ENCODE assay signal across 14 cellular contexts in genomic region chr4:137635108-137635507, GRCh38.
DNase-seq lines count a peak whose midpoint lies in the region; ATAC-seq and TF ChIP-seq lines count a peak whose summit lies in the region.
"Had no signal": no experiment of that assay in that cellular context is flagged by ENCODE, and none has a peak within 500 bp of the region (broad histone marks: within the 10 kb centered on the region; RNA-seq: fewer than 3 reads in every experiment).

No MANE protein-coding gene starts in this region.

- CTCF ChIA-PET in activated CD4-positive, alpha-beta T cell treated with anti-CD3 and anti-CD28 coated beads, Interleukin-2, amount 10 ng/mL, durations not matched to agents 7 days and 5 days (lab: Charles Lee), result no interaction called here
- CTCF ChIA-PET in activated CD4-positive, alpha-beta T cell treated with anti-CD3 and anti-CD28 coated beads for 36 hours (lab: Charles Lee), result no interaction called here

- no peaks in the 10 kb centered on the region for H3K36me3 ChIP-seq in neural progenitor cell
- H3K36me3 ChIP-seq: BLaER1 treated with 17β-estradiol and CSF1 and Interleukin-3, amounts not matched to agents 10 nM and 100 nM; prostate gland had no signal

- peaks cover 9% of the 10 kb centered on the region for H3K36me3 Mint-ChIP-seq in neural progenitor cell
- no peaks in the 10 kb centered on the region for H3K36me3 Mint-ChIP-seq in activated CD4-positive, alpha-beta T cell treated with anti-CD3 and anti-CD28 coated beads, Interleukin-2, amount 10 ng/mL, durations not matched to agents 7 days and 5 days (ENCODE audit: low read depth)
- H3K36me3 Mint-ChIP-seq in activated CD4-positive, alpha-beta T cell treated with anti-CD3 and anti-CD28 coated beads for 36 hours (ENCODE audit: low read depth), result no peaks in the 10 kb centered on the region

- H3K79me2 ChIP-seq in neural progenitor cell (ENCODE audit: low read depth), result no peaks in the 10 kb centered on the region

- no peak overlapping the region for H3K4me3 ChIP-seq in neural progenitor cell
- H3K4me3 ChIP-seq: BLaER1 treated with 17β-estradiol and CSF1 and Interleukin-3, amounts not matched to agents 10 nM and 100 nM; prostate gland had no signal

- no peak overlapping the region for H3K4me3 Mint-ChIP-seq in neural progenitor cell
- H3K4me3 Mint-ChIP-seq in activated CD4-positive, alpha-beta T cell treated with anti-CD3 and anti-CD28 coated beads, Interleukin-2, amount 10 ng/mL, durations not matched to agents 7 days and 5 days, result no peak overlapping the region
- no peak overlapping the region for H3K4me3 Mint-ChIP-seq in activated CD4-positive, alpha-beta T cell treated with anti-CD3 and anti-CD28 coated beads for 36 hours

- DNase-seq in DMS 273 treated with DMSO at 0.1 percent for 48 hours (lab: John Stamatoyannopoulos, UW) (peak; percentile 52), NCI-H524 treated with DMSO at 0.1 percent for 48 hours (lab: John Stamatoyannopoulos, UW) (peak; percentile 5), fibroblast of gingiva (ENCODE audit: low read depth) (peak; percentile 99), neural progenitor cell (ENCODE audit: low spot score) (no peak)
- no peak for DNase-seq in activated CD8-positive, alpha-beta memory T cell treated with anti-CD3 and anti-CD28 coated beads for 24 hours
- no peak for DNase-seq in activated CD4-positive, alpha-beta T cell treated with anti-CD3 and anti-CD28 coated beads, Interleukin-2, amount 10 ng/mL, durations not matched to agents 7 days and 5 days
- no peak for DNase-seq in activated CD4-positive, alpha-beta T cell treated with anti-CD3 and anti-CD28 coated beads for 36 hours
- DNase-seq: activated CD4-positive, alpha-beta T cell treated with anti-CD3 and anti-CD28 coated beads, Interleukin-2, amount 50 U/mL, for 1 hour; aorta; NCI-H1436 had no signal

- ATAC-seq in activated CD4-positive, alpha-beta T cell treated with anti-CD3 and anti-CD28 coated beads for 36 hours, result no peak
- ATAC-seq in HG03159 (IDR thresholded peaks at IDR 0.05; ENCODE audit: unreplicated experiment), result no peak

- intact Hi-C loops in activated CD4-positive, alpha-beta T cell treated with anti-CD3 and anti-CD28 coated beads for 36 hours (cut with DNase I, micrococcal nuclease), result no loop called here

- no peaks in the 10 kb centered on the region for H4K20me1 ChIP-seq in neural progenitor cell (ENCODE audit: low read depth)
- H4K20me1 ChIP-seq: BLaER1 treated with 17β-estradiol and CSF1 and Interleukin-3, amounts not matched to agents 10 nM and 100 nM had no signal

- H3K27me3 ChIP-seq in neural progenitor cell, result no peaks in the 10 kb centered on the region
- H3K27me3 ChIP-seq: BLaER1 treated with 17β-estradiol and CSF1 and Interleukin-3, amounts not matched to agents 10 nM and 100 nM had no signal

- no peak for TF ChIP-seq CTCF in neural progenitor cell (IDR thresholded peaks at IDR 0.05)

- peak overlapping the region; percentile 46 for H3K4me2 ChIP-seq in neural progenitor cell
- H3K4me2 ChIP-seq: BLaER1 treated with 17β-estradiol and CSF1 and Interleukin-3, amounts not matched to agents 10 nM and 100 nM had no signal

- H3K27ac Mint-ChIP-seq in neural progenitor cell, result peak overlapping the region; percentile 88
- H3K27ac Mint-ChIP-seq in activated CD4-positive, alpha-beta T cell treated with anti-CD3 and anti-CD28 coated beads, Interleukin-2, amount 10 ng/mL, durations not matched to agents 7 days and 5 days, result no peak overlapping the region
- no peak overlapping the region for H3K27ac Mint-ChIP-seq in activated CD4-positive, alpha-beta T cell treated with anti-CD3 and anti-CD28 coated beads for 36 hours
- H3K27ac Mint-ChIP-seq: activated T-helper 2 cell treated with anti-CD3 and anti-CD28 coated beads, Interferon-gamma antibody, Interleukin-2, Interleukin-4, amounts not matched to agents 10 μg/mL and 5 μg/mL and 100 μg/mL, durations not matched to agents 14 hours and 24 hours and 36 hours had no signal

- peaks cover 14% of the 10 kb centered on the region for H3K4me1 Mint-ChIP-seq in neural progenitor cell
- H3K4me1 Mint-ChIP-seq in activated CD4-positive, alpha-beta T cell treated with anti-CD3 and anti-CD28 coated beads, Interleukin-2, amount 10 ng/mL, durations not matched to agents 7 days and 5 days, result no peaks in the 10 kb centered on the region
- H3K4me1 Mint-ChIP-seq in activated CD4-positive, alpha-beta T cell treated with anti-CD3 and anti-CD28 coated beads for 36 hours, result no peaks in the 10 kb centered on the region

- peaks cover 6% of the 10 kb centered on the region for H3K27me3 Mint-ChIP-seq in neural progenitor cell (ENCODE audit: insufficient read depth, low read depth)
- H3K27me3 Mint-ChIP-seq in activated CD4-positive, alpha-beta T cell treated with anti-CD3 and anti-CD28 coated beads, Interleukin-2, amount 10 ng/mL, durations not matched to agents 7 days and 5 days, result no peaks in the 10 kb centered on the region
- no peaks in the 10 kb centered on the region for H3K27me3 Mint-ChIP-seq in activated CD4-positive, alpha-beta T cell treated with anti-CD3 and anti-CD28 coated beads for 36 hours

- no peak overlapping the region for H3K27ac ChIP-seq in neural progenitor cell
- H3K27ac ChIP-seq: BLaER1 treated with 17β-estradiol and CSF1 and Interleukin-3, amounts not matched to agents 10 nM and 100 nM; prostate gland had no signal

- no peak overlapping the region for H2AFZ ChIP-seq in neural progenitor cell (replicated peaks)

- POLR2A ChIA-PET in activated CD4-positive, alpha-beta T cell treated with anti-CD3 and anti-CD28 coated beads, Interleukin-2, amount 10 ng/mL, durations not matched to agents 7 days and 5 days (lab: Charles Lee), result no interaction called here
- POLR2A ChIA-PET in activated CD4-positive, alpha-beta T cell treated with anti-CD3 and anti-CD28 coated beads for 36 hours (lab: Charles Lee), result no interaction called here

- H3K9me3 ChIP-seq in neural progenitor cell (ENCODE audit: low read depth), result no peaks in the 10 kb centered on the region
- H3K9me3 ChIP-seq: BLaER1 treated with 17β-estradiol and CSF1 and Interleukin-3, amounts not matched to agents 10 nM and 100 nM; prostate gland had no signal

- peaks cover 19% of the 10 kb centered on the region for H3K9me3 Mint-ChIP-seq in neural progenitor cell
- H3K9me3 Mint-ChIP-seq in activated CD4-positive, alpha-beta T cell treated with anti-CD3 and anti-CD28 coated beads, Interleukin-2, amount 10 ng/mL, durations not matched to agents 7 days and 5 days, result peaks cover 3% of the 10 kb centered on the region
- peaks cover 2% of the 10 kb centered on the region for H3K9me3 Mint-ChIP-seq in activated CD4-positive, alpha-beta T cell treated with anti-CD3 and anti-CD28 coated beads for 36 hours (ENCODE audit: low read depth)
- H3K9me3 Mint-ChIP-seq: activated T-helper 2 cell treated with anti-CD3 and anti-CD28 coated beads, Interferon-gamma antibody, Interleukin-2, Interleukin-4, amounts not matched to agents 10 μg/mL and 5 μg/mL and 100 μg/mL, durations not matched to agents 14 hours and 24 hours and 36 hours had no signal

- no peak overlapping the region for H3K9ac ChIP-seq in neural progenitor cell
- H3K9ac ChIP-seq: BLaER1 treated with 17β-estradiol and CSF1 and Interleukin-3, amounts not matched to agents 10 nM and 100 nM had no signal

- H3K4me1 ChIP-seq in neural progenitor cell, result peaks cover 12% of the 10 kb centered on the region
- H3K4me1 ChIP-seq: BLaER1 treated with 17β-estradiol and CSF1 and Interleukin-3, amounts not matched to agents 10 nM and 100 nM; prostate gland had no signal

- no peaks in the 10 kb centered on the region for H3F3A ChIP-seq in neural progenitor cell (ENCODE audit: low read depth)

Comparison
In these comparisons a context has a peak if more than half of its experiments do, and no peak if none do; other contexts are left out.
1. DNase-seq: peak in DMS 273 treated with DMSO at 0.1 percent for 48 hours (single experiment), NCI-H524 treated with DMSO at 0.1 percent for 48 hours (single experiment) and fibroblast of gingiva (single experiment); none in neural progenitor cell (single experiment), activated CD8-positive, alpha-beta memory T cell treated with anti-CD3 and anti-CD28 coated beads for 24 hours (single experiment), activated CD4-positive, alpha-beta T cell treated with anti-CD3 and anti-CD28 coated beads, Interleukin-2, amount 10 ng/mL, durations not matched to agents 7 days and 5 days (single experiment) and activated CD4-positive, alpha-beta T cell treated with anti-CD3 and anti-CD28 coated beads for 36 hours (single experiment).